In the genomic region with DNA sequence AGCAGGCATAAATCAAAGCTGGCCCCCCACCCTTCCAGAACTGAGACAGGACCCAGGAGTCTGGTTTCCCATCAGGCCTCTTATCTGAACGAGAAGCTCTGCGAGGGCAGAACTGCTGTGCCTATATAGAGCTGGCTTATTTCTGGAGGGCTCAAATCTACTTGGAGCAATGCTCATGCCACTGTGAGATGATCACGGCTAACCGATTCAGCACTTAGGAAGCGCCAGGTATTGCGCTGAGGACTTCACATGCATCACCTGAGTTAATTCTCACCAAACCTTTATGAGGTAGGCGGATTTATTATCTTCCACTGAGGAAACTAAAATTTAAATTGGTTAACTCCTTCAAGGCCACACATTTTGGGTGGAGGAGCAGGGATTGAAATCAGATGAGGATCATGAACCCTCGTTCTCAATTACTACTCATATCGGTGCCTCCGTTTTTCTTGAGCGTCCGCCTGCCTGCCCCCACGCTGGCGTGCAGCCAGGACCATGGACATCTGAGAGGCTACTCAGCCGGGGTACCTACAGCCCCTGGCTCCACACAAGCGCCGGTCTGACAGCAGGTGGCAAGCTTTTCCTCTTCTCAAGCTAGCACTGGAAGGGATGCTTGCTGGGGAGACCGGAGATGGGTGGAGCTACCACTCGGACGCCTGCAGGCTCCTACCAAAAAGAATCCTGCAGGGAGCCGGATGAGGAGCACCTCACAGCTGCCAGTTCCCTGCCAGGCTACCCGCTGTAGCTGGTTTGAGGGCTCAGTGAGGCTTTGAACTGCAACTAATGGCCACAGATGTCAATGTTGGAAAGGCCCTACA, we compare ENCODE assay signal across 1 cellular context.
TF ChIP-seq lines count a peak whose summit lies in the region.

No MANE protein-coding gene starts in this region.

TF ChIP-seq in HepG2, 621 proteins besides CTCF, POLR2A, EP300 and RAD21 (continued from another document and continues in another):
- TF ChIP-seq, protein P1, sequence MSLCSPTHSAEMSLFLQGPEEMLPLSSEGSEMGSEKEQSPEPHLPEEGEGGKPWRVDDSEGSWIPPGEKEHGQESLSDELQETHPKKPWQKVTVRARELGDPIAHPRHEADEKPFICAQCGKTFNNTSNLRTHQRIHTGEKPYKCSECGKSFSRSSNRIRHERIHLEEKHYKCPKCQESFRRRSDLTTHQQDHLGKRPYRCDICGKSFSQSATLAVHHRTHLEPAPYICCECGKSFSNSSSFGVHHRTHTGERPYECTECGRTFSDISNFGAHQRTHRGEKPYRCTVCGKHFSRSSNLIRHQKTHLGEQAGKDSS (CRISPR knock-in tag; IDR thresholded peaks at IDR 0.05; ENCODE audit: borderline replicate concordance, low read depth), result peak; percentile 59; the same call in 1 of the 2 replicates
- TF ChIP-seq SP1 (IDR thresholded peaks at IDR 0.05) (no peak), SP1 (CRISPR knock-in tag; IDR thresholded peaks at IDR 0.05) (peak; percentile 14), RFX3 (CRISPR knock-in tag; IDR thresholded peaks at IDR 0.05) (no peak), ZNF841 (CRISPR knock-in tag; IDR thresholded peaks at IDR 0.05; ENCODE audit: borderline replicate concordance) (no peak), PRMT3 (CRISPR knock-in tag; IDR thresholded peaks at IDR 0.05; ENCODE audit: borderline replicate concordance, low read depth) (no peak), ZNF749 (CRISPR knock-in tag; IDR thresholded peaks at IDR 0.05; ENCODE audit: borderline replicate concordance) (no peak), SP4 (CRISPR knock-in tag; IDR thresholded peaks at IDR 0.05) (no peak; the same call in 1 of the 2 replicates), ELF3 (CRISPR knock-in tag; IDR thresholded peaks at IDR 0.05) (peak; percentile 59), REXO4 (CRISPR knock-in tag; IDR thresholded peaks at IDR 0.05; ENCODE audit: borderline replicate concordance) (no peak), HMG20B (CRISPR knock-in tag; conservative IDR thresholded peaks at IDR 0.05) (no peak; the same call in 1 of the 2 replicates), TP53 (CRISPR knock-in tag; conservative IDR thresholded peaks at IDR 0.05) (no peak; the same call in 1 of the 2 replicates), ZNF737 (CRISPR knock-in tag; IDR thresholded peaks at IDR 0.05; ENCODE audit: borderline replicate concordance) (no peak), SP5 (CRISPR knock-in tag; IDR thresholded peaks at IDR 0.05; ENCODE audit: borderline replicate concordance, low read depth) (peak; percentile 31; the same call in 1 of the 2 replicates), NR1H2 (CRISPR knock-in tag; IDR thresholded peaks at IDR 0.05; ENCODE audit: borderline replicate concordance, low read depth) (no peak), RARA (CRISPR knock-in tag; IDR thresholded peaks at IDR 0.05) (peak; percentile 38; the same call in 1 of the 2 replicates), SNAPC2 (CRISPR knock-in tag; IDR thresholded peaks at IDR 0.05) (peak; percentile 22; the same call in 1 of the 2 replicates), SOX6 (IDR thresholded peaks at IDR 0.05) (no peak), SOX6 (CRISPR knock-in tag; IDR thresholded peaks at IDR 0.05) (peak; percentile 58; the same call in 1 of the 2 replicates), ZNF746 (CRISPR knock-in tag; IDR thresholded peaks at IDR 0.05) (0 out of 2 replicates have a peak, but pooled peaks have one; percentile 38), MED13 (CRISPR knock-in tag; IDR thresholded peaks at IDR 0.05) (no peak), ZBTB7A (CRISPR knock-in tag; IDR thresholded peaks at IDR 0.05) (no peak; the same call in 1 of the 2 replicates), ZNF768 (CRISPR knock-in tag; IDR thresholded peaks at IDR 0.05) (no peak), CCAR2 (optimal IDR thresholded peaks at IDR 0.05; ENCODE audit: low read depth, low read length) (no peak), ZNF441 (CRISPR knock-in tag; IDR thresholded peaks at IDR 0.05; ENCODE audit: borderline replicate concordance) (0 out of 2 replicates have a peak, but pooled peaks have one; percentile 37), ZNF570 (CRISPR knock-in tag; IDR thresholded peaks at IDR 0.05; ENCODE audit: borderline replicate concordance) (no peak), MIER3 (CRISPR knock-in tag; IDR thresholded peaks at IDR 0.05; ENCODE audit: borderline replicate concordance) (no peak), ETV6 (CRISPR knock-in tag; conservative IDR thresholded peaks at IDR 0.05) (peak; percentile 63; the same call in 1 of the 2 replicates), REL (CRISPR knock-in tag; conservative IDR thresholded peaks at IDR 0.05) (peak; percentile 92; the same call in 1 of the 2 replicates), ZNF891 (CRISPR knock-in tag; IDR thresholded peaks at IDR 0.05) (no peak), NFE2 (CRISPR knock-in tag; IDR thresholded peaks at IDR 0.05) (0 out of 2 replicates have a peak, but pooled peaks have one; percentile 1), ZNF484 (CRISPR knock-in tag; IDR thresholded peaks at IDR 0.05; ENCODE audit: borderline replicate concordance, low read depth) (no peak; the same call in 1 of the 2 replicates), ZNF652 (CRISPR knock-in tag; IDR thresholded peaks at IDR 0.05; ENCODE audit: borderline replicate concordance, low read depth) (peak; percentile 82), CBX5 (CRISPR knock-in tag; IDR thresholded peaks at IDR 0.05; ENCODE audit: borderline replicate concordance) (peak; percentile 88; the same call in 1 of the 2 replicates), ZKSCAN5 (CRISPR knock-in tag; IDR thresholded peaks at IDR 0.05) (no peak), ZNF12 (CRISPR knock-in tag; IDR thresholded peaks at IDR 0.05) (peak; percentile 62; the same call in 1 of the 2 replicates), ZNF317 (CRISPR knock-in tag; IDR thresholded peaks at IDR 0.05) (no peak; the same call in 1 of the 2 replicates), STAG1 (CRISPR knock-in tag; IDR thresholded peaks at IDR 0.05) (peak; percentile 77), SNRNP70 (IDR thresholded peaks at IDR 0.05; ENCODE audit: low read depth, low read length) (no peak), ZNF549 (CRISPR knock-in tag; IDR thresholded peaks at IDR 0.05) (no peak), ATRX (CRISPR knock-in tag; IDR thresholded peaks at IDR 0.05; ENCODE audit: borderline replicate concordance) (no peak; the same call in 1 of the 2 replicates), ZNF235 (CRISPR knock-in tag; IDR thresholded peaks at IDR 0.05; ENCODE audit: borderline replicate concordance) (no peak; the same call in 1 of the 2 replicates), NCOA1 (CRISPR knock-in tag; IDR thresholded peaks at IDR 0.05) (peak; percentile 41; the same call in 1 of the 2 replicates), ZBTB21 (CRISPR knock-in tag; IDR thresholded peaks at IDR 0.05) (0 out of 2 replicates have a peak, but pooled peaks have one; percentile 31), ZNF782 (CRISPR knock-in tag; IDR thresholded peaks at IDR 0.05; ENCODE audit: borderline replicate concordance) (no peak), ZNF451 (CRISPR knock-in tag; IDR thresholded peaks at IDR 0.05) (no peak), ZSCAN21 (CRISPR knock-in tag; IDR thresholded peaks at IDR 0.05; ENCODE audit: borderline replicate concordance) (no peak; the same call in 1 of the 2 replicates), MZF1 (CRISPR knock-in tag; IDR thresholded peaks at IDR 0.05; ENCODE audit: borderline replicate concordance) (0 out of 2 replicates have a peak, but pooled peaks have one; percentile 3), ZNF703 (CRISPR knock-in tag; IDR thresholded peaks at IDR 0.05; ENCODE audit: borderline replicate concordance) (0 out of 2 replicates have a peak, but pooled peaks have one; percentile 74)
- TF ChIP-seq, protein P2, sequence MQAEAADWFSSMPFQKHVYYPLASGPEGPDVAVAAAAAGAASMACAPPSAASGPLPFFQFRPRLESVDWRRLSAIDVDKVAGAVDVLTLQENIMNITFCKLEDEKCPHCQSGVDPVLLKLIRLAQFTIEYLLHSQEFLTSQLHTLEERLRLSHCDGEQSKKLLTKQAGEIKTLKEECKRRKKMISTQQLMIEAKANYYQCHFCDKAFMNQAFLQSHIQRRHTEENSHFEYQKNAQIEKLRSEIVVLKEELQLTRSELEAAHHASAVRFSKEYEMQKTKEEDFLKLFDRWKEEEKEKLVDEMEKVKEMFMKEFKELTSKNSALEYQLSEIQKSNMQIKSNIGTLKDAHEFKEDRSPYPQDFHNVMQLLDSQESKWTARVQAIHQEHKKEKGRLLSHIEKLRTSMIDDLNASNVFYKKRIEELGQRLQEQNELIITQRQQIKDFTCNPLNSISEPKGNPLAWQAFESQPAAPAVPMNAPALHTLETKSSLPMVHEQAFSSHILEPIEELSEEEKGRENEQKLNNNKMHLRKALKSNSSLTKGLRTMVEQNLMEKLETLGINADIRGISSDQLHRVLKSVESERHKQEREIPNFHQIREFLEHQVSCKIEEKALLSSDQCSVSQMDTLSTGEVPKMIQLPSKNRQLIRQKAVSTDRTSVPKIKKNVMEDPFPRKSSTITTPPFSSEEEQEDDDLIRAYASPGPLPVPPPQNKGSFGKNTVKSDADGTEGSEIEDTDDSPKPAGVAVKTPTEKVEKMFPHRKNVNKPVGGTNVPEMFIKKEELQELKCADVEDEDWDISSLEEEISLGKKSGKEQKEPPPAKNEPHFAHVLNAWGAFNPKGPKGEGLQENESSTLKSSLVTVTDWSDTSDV (CRISPR knock-in tag; IDR thresholded peaks at IDR 0.05), result no peak
- TF ChIP-seq, protein P3, sequence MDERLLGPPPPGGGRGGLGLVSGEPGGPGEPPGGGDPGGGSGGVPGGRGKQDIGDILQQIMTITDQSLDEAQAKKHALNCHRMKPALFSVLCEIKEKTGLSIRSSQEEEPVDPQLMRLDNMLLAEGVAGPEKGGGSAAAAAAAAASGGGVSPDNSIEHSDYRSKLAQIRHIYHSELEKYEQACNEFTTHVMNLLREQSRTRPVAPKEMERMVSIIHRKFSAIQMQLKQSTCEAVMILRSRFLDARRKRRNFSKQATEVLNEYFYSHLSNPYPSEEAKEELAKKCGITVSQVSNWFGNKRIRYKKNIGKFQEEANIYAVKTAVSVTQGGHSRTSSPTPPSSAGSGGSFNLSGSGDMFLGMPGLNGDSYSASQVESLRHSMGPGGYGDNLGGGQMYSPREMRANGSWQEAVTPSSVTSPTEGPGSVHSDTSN (CRISPR knock-in tag; IDR thresholded peaks at IDR 0.05), result no peak
- TF ChIP-seq, protein P4, sequence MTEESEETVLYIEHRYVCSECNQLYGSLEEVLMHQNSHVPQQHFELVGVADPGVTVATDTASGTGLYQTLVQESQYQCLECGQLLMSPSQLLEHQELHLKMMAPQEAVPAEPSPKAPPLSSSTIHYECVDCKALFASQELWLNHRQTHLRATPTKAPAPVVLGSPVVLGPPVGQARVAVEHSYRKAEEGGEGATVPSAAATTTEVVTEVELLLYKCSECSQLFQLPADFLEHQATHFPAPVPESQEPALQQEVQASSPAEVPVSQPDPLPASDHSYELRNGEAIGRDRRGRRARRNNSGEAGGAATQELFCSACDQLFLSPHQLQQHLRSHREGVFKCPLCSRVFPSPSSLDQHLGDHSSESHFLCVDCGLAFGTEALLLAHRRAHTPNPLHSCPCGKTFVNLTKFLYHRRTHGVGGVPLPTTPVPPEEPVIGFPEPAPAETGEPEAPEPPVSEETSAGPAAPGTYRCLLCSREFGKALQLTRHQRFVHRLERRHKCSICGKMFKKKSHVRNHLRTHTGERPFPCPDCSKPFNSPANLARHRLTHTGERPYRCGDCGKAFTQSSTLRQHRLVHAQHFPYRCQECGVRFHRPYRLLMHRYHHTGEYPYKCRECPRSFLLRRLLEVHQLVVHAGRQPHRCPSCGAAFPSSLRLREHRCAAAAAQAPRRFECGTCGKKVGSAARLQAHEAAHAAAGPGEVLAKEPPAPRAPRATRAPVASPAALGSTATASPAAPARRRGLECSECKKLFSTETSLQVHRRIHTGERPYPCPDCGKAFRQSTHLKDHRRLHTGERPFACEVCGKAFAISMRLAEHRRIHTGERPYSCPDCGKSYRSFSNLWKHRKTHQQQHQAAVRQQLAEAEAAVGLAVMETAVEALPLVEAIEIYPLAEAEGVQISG (CRISPR knock-in tag; IDR thresholded peaks at IDR 0.05), result peak; percentile 69; the same call in 1 of the 2 replicates
- TF ChIP-seq, protein P5, sequence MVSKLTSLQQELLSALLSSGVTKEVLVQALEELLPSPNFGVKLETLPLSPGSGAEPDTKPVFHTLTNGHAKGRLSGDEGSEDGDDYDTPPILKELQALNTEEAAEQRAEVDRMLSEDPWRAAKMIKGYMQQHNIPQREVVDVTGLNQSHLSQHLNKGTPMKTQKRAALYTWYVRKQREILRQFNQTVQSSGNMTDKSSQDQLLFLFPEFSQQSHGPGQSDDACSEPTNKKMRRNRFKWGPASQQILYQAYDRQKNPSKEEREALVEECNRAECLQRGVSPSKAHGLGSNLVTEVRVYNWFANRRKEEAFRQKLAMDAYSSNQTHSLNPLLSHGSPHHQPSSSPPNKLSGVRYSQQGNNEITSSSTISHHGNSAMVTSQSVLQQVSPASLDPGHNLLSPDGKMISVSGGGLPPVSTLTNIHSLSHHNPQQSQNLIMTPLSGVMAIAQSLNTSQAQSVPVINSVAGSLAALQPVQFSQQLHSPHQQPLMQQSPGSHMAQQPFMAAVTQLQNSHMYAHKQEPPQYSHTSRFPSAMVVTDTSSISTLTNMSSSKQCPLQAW (CRISPR knock-in tag; IDR thresholded peaks at IDR 0.05), result no peak; the same call in 1 of the 2 replicates
- TF ChIP-seq, protein P6, sequence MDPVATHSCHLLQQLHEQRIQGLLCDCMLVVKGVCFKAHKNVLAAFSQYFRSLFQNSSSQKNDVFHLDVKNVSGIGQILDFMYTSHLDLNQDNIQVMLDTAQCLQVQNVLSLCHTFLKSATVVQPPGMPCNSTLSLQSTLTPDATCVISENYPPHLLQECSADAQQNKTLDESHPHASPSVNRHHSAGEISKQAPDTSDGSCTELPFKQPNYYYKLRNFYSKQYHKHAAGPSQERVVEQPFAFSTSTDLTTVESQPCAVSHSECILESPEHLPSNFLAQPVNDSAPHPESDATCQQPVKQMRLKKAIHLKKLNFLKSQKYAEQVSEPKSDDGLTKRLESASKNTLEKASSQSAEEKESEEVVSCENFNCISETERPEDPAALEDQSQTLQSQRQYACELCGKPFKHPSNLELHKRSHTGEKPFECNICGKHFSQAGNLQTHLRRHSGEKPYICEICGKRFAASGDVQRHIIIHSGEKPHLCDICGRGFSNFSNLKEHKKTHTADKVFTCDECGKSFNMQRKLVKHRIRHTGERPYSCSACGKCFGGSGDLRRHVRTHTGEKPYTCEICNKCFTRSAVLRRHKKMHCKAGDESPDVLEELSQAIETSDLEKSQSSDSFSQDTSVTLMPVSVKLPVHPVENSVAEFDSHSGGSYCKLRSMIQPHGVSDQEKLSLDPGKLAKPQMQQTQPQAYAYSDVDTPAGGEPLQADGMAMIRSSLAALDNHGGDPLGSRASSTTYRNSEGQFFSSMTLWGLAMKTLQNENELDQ (CRISPR knock-in tag; IDR thresholded peaks at IDR 0.05; ENCODE audit: borderline replicate concordance), result no peak
- TF ChIP-seq, protein P7, sequence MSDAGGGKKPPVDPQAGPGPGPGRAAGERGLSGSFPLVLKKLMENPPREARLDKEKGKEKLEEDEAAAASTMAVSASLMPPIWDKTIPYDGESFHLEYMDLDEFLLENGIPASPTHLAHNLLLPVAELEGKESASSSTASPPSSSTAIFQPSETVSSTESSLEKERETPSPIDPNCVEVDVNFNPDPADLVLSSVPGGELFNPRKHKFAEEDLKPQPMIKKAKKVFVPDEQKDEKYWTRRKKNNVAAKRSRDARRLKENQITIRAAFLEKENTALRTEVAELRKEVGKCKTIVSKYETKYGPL (CRISPR knock-in tag; IDR thresholded peaks at IDR 0.05), result no peak
- TF ChIP-seq, protein P8, sequence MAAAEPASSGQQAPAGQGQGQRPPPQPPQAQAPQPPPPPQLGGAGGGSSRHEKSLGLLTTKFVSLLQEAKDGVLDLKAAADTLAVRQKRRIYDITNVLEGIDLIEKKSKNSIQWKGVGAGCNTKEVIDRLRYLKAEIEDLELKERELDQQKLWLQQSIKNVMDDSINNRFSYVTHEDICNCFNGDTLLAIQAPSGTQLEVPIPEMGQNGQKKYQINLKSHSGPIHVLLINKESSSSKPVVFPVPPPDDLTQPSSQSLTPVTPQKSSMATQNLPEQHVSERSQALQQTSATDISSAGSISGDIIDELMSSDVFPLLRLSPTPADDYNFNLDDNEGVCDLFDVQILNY (CRISPR knock-in tag; conservative IDR thresholded peaks at IDR 0.05), result no peak
